In the genomic region with DNA sequence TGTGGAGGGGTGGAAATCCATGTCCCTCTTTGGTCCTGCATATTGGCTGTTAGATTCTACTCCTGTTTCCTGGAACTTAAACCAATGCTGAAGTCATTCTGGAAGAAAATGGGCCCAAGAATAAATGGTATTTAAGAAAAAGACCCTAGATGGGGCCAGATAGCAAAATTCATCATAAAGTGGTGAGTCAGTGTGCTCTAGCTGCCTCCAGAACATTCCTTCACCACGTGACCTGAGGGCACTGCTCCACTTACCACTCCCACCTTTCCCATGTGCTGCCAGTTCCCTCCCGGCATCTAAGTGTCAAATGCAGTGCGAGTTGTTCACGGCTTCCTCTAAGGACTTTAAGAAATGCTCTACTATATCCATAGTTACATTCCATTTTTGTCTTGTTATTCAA, we compare ENCODE assay signal across 10 cellular contexts. TPM values are rescaled to one million over a fixed set of nuclear protein-coding genes. Genes with fewer than 3 reads are reported as not detected.
DNase-seq lines count a peak whose midpoint lies in the region; ATAC-seq, FAIRE-seq and TF ChIP-seq lines count a peak whose summit lies in the region.
"Had no signal": no experiment of that assay in that cellular context is flagged by ENCODE, and none has a peak within 500 bp of the region (broad histone marks: within the 10 kb centered on the region; RNA-seq: fewer than 3 reads in every experiment).

No MANE protein-coding gene starts in this region.

- no peak overlapping the region for H3K9ac ChIP-seq in fibroblast of lung (ENCODE audit: insufficient read depth, low read length)

- H3K79me2 ChIP-seq in fibroblast of lung (ENCODE audit: control insufficient read depth, insufficient read depth, low read length) = no peaks in the 10 kb centered on the region

- no peak for FAIRE-seq in GM12892 (lab: Jason Lieb, UNC)

- no peak for ATAC-seq in activated T-cell treated with anti-CD3 and anti-CD28 coated beads, Interleukin-2, amount 50 U/mL, for 72 hours (replicated peaks in 1 of 2)
- no peak for ATAC-seq in WTC11
- ATAC-seq in stimulated activated effector memory CD8-positive, alpha-beta T cell treated with anti-CD3 and anti-CD28 coated beads, Interleukin-12 subunit alpha, Interleukin-12 subunit beta, amount 100 ng/mL, for 72 hours = no peak

- peaks cover 8% of the 10 kb centered on the region for H3K4me1 ChIP-seq in fibroblast of lung (ENCODE audit: control insufficient read depth, extremely low read depth, insufficient read depth, low read length)

- H3K27me3 ChIP-seq in fibroblast of lung (ENCODE audit: control insufficient read depth, insufficient read depth, low read length) = no peaks in the 10 kb centered on the region

- CTCF ChIA-PET in WTC11 (lab: Charles Lee) = interaction anchor here (0.5 to 3.2 kb wide), 4 partner anchors 15 to 144 kb away, joined by 3 to 15 read pairs (median 4); no protein-coding TSS in a partner anchor

- H4K20me1 ChIP-seq in fibroblast of lung (ENCODE audit: control insufficient read depth, extremely low read depth, insufficient read depth, low read length) = peaks cover 2% of the 10 kb centered on the region

- no peaks in the 10 kb centered on the region for H3K9me3 Mint-ChIP-seq in activated T-cell treated with anti-CD3 and anti-CD28 coated beads, Interleukin-2, amount 50 U/mL, for 72 hours
- H3K9me3 Mint-ChIP-seq in WTC11 = no peaks in the 10 kb centered on the region
- no peaks in the 10 kb centered on the region for H3K9me3 Mint-ChIP-seq in stimulated activated effector memory CD8-positive, alpha-beta T cell treated with anti-CD3 and anti-CD28 coated beads, Interleukin-12 subunit alpha, Interleukin-12 subunit beta, amount 100 ng/mL, for 72 hours

- H3K27ac Mint-ChIP-seq in activated T-cell treated with anti-CD3 and anti-CD28 coated beads, Interleukin-2, amount 50 U/mL, for 72 hours = peak overlapping the region; percentile 48
- H3K27ac Mint-ChIP-seq in WTC11 = peak overlapping the region; percentile 22; the same call in 1 of the 2 replicates
- H3K27ac Mint-ChIP-seq in stimulated activated effector memory CD8-positive, alpha-beta T cell treated with anti-CD3 and anti-CD28 coated beads, Interleukin-12 subunit alpha, Interleukin-12 subunit beta, amount 100 ng/mL, for 72 hours = peak overlapping the region; percentile 83

- TF ChIP-seq POLR2A in GM12892 (IDR thresholded peaks at IDR 0.05; ENCODE audit: low read depth, low read length) = no peak

- no peaks in the 10 kb centered on the region for H3K9me3 ChIP-seq in fibroblast of lung (ENCODE audit: control insufficient read depth, insufficient read depth, low read depth, low read length)

- POLR2A ChIA-PET in WTC11 (lab: Charles Lee) = interaction anchor here (1.1 kb wide), 1 partner anchor 20 kb away, joined by 3 read pairs; no protein-coding TSS in a partner anchor

- no peaks in the 10 kb centered on the region for H3K27me3 Mint-ChIP-seq in activated T-cell treated with anti-CD3 and anti-CD28 coated beads, Interleukin-2, amount 50 U/mL, for 72 hours (ENCODE audit: low read depth)
- no peaks in the 10 kb centered on the region for H3K27me3 Mint-ChIP-seq in WTC11 (ENCODE audit: low read depth)

- peaks cover 26% of the 10 kb centered on the region for H3K36me3 ChIP-seq in fibroblast of lung (ENCODE audit: control insufficient read depth, insufficient read depth, low read length)

- H3K4me3 ChIP-seq in fibroblast of lung (replicated peaks in 1 of 4; ENCODE audit: control extremely low read depth in 1 of 4, insufficient read depth in 1 of 4, low read depth in 3 of 4, low read length in 4 of 4) = no peak overlapping the region

- no peak overlapping the region for H3K4me2 ChIP-seq in fibroblast of lung (ENCODE audit: extremely low read depth, insufficient read depth, low read length)

- H3K36me3 Mint-ChIP-seq in activated T-cell treated with anti-CD3 and anti-CD28 coated beads, Interleukin-2, amount 50 U/mL, for 72 hours (ENCODE audit: insufficient read depth in 2 of 2) = peaks cover 20 to 42% of the 10 kb centered on the region in 2 donors
- peaks cover 48% of the 10 kb centered on the region for H3K36me3 Mint-ChIP-seq in WTC11
- H3K36me3 Mint-ChIP-seq in stimulated activated effector memory CD8-positive, alpha-beta T cell treated with anti-CD3 and anti-CD28 coated beads, Interleukin-12 subunit alpha, Interleukin-12 subunit beta, amount 100 ng/mL, for 72 hours = peaks cover 96% of the 10 kb centered on the region

- H2AFZ ChIP-seq in fibroblast of lung (ENCODE audit: low read length) = no peak overlapping the region

- H3K4me3 Mint-ChIP-seq in activated T-cell treated with anti-CD3 and anti-CD28 coated beads, Interleukin-2, amount 50 U/mL, for 72 hours = peak overlapping the region; percentile 13 to 62
- no peak overlapping the region for H3K4me3 Mint-ChIP-seq in WTC11
- H3K4me3 Mint-ChIP-seq in stimulated activated effector memory CD8-positive, alpha-beta T cell treated with anti-CD3 and anti-CD28 coated beads, Interleukin-12 subunit alpha, Interleukin-12 subunit beta, amount 100 ng/mL, for 72 hours = peak overlapping the region; percentile 34

- H3K27ac ChIP-seq in fibroblast of lung (ENCODE audit: insufficient read depth, low read length) = peak overlapping the region; percentile 30
- H3K27ac ChIP-seq: C4-2B had no signal

- H3K4me1 Mint-ChIP-seq in activated T-cell treated with anti-CD3 and anti-CD28 coated beads, Interleukin-2, amount 50 U/mL, for 72 hours (ENCODE audit: low read depth) = peaks cover 28% of the 10 kb centered on the region
- peaks cover 6% of the 10 kb centered on the region; the same call in 1 of the 2 replicates for H3K4me1 Mint-ChIP-seq in WTC11
- H3K4me1 Mint-ChIP-seq in stimulated activated effector memory CD8-positive, alpha-beta T cell treated with anti-CD3 and anti-CD28 coated beads, Interleukin-12 subunit alpha, Interleukin-12 subunit beta, amount 100 ng/mL, for 72 hours = peaks cover 35% of the 10 kb centered on the region

- no peak for DNase-seq in activated T-cell treated with anti-CD3 and anti-CD28 coated beads, Interleukin-2, amount 50 U/mL, for 72 hours
- DNase-seq in activated T-cell treated with anti-CD3 and anti-CD28 coated beads for 4 hours = no peak
- DNase-seq in WTC11 (ENCODE audit: low spot score) = no peak
- DNase-seq in fibroblast of lung (ENCODE audit: low read depth in 2 of 2) = peak; percentile 62 to 80
- DNase-seq in stimulated activated effector memory CD8-positive, alpha-beta T cell treated with anti-CD3 and anti-CD28 coated beads, Interleukin-12 subunit alpha, Interleukin-12 subunit beta, amount 100 ng/mL, for 72 hours (ENCODE audit: low spot score in 2 of 2) = no peak
- DNase-seq in GF-D8 (lab: John Stamatoyannopoulos, UW) = no peak
- no peak for DNase-seq in GM12892 (ENCODE audit: insufficient read length)
- DNase-seq in NAMALWA (ENCODE audit: low spot score) = no peak
- DNase-seq: NCI-H1105 treated with DMSO at 0.1 percent for 48 hours had no signal

- TF ChIP-seq CTCF in WTC11 (IDR thresholded peaks at IDR 0.05) (no peak), fibroblast of lung (conservative IDR thresholded peaks at IDR 0.05 in 1 of 2, IDR thresholded peaks at IDR 0.05 in 1 of 2; ENCODE audit: low read depth in 1 of 2, low read length in 2 of 2) (no peak)

TF ChIP-seq in WTC11, 78 proteins besides CTCF, POLR2A, EP300 and RAD21 (continues in another document):
- TF ChIP-seq NR3C1 (CRISPR knock-in tag; conservative IDR thresholded peaks at IDR 0.05; ENCODE audit: low read depth) (no peak), ZNF281 (CRISPR knock-in tag; IDR thresholded peaks at IDR 0.05) (no peak), SMAD3 (CRISPR knock-in tag; IDR thresholded peaks at IDR 0.05; ENCODE audit: borderline replicate concordance) (no peak)

RNA-seq across cellular contexts. Expression of gene NAP1L4, which starts 30.9 kb away (rescaled TPM):
- 100 to 1,000 TPM; 421 to 504 TPM for total RNA-seq in activated T-cell treated with anti-CD3 and anti-CD28 coated beads, Interleukin-2, amount 50 U/mL, for 72 hours
- total RNA-seq in WTC11 (2021) = 160 to 189 TPM (median 181 TPM) in 3 replicates
- 104 and 113 TPM in 2 replicates for total RNA-seq in fibroblast of lung
- polyA plus RNA-seq in fibroblast of lung = 79.5 and 95.9 TPM in 2 replicates
- polyA plus RNA-seq in fibroblast of lung (2012) = 85.1 and 98.2 TPM in 2 replicates
- 56.5 and 75.5 TPM in 2 replicates for polyA minus RNA-seq in fibroblast of lung (ENCODE audit: low replicate concordance)
- 105 TPM for polyA plus RNA-seq in GM12892 (2012; ENCODE audit: missing spikeins)

RNA-seq across cellular contexts. Expression of gene CARS1, which starts 34.2 kb away (rescaled TPM):
- 100 to 1,000 TPM; 217 to 224 TPM for total RNA-seq in activated T-cell treated with anti-CD3 and anti-CD28 coated beads, Interleukin-2, amount 50 U/mL, for 72 hours
- total RNA-seq in WTC11 (2021) (57.9 to 92.0 TPM (median 62.0 TPM) in 3 replicates), fibroblast of lung (102 and 149 TPM in 2 replicates)
- 64.5 and 67.5 TPM in 2 replicates for polyA plus RNA-seq in fibroblast of lung
- 56.4 and 91.9 TPM in 2 replicates for polyA plus RNA-seq in fibroblast of lung (2012)
- 27.9 and 30.8 TPM in 2 replicates for polyA minus RNA-seq in fibroblast of lung (ENCODE audit: low replicate concordance)
- 28.6 TPM for polyA plus RNA-seq in GM12892 (2012; ENCODE audit: missing spikeins)

Comparison
In these comparisons a context has a peak if more than half of its experiments do, and no peak if none do; other contexts are left out.
1. DNase-seq: peak in fibroblast of lung (2 of 2); none in activated T-cell treated with anti-CD3 and anti-CD28 coated beads, Interleukin-2, amount 50 U/mL, for 72 hours (0 of 2), activated T-cell treated with anti-CD3 and anti-CD28 coated beads for 4 hours (single experiment), WTC11 (single experiment), stimulated activated effector memory CD8-positive, alpha-beta T cell treated with anti-CD3 and anti-CD28 coated beads, Interleukin-12 subunit alpha, Interleukin-12 subunit beta, amount 100 ng/mL, for 72 hours (0 of 2), GF-D8 (single experiment), GM12892 (single experiment) and NAMALWA (single experiment).
2. H3K27ac Mint-ChIP-seq: peak in every context shown above with its lines; median percentile 83 in stimulated activated effector memory CD8-positive, alpha-beta T cell treated with anti-CD3 and anti-CD28 coated beads, Interleukin-12 subunit alpha, Interleukin-12 subunit beta, amount 100 ng/mL, for 72 hours; 48 in activated T-cell treated with anti-CD3 and anti-CD28 coated beads, Interleukin-2, amount 50 U/mL, for 72 hours; 22 in WTC11.